Comparison of ENCODE assay signal across 1 cellular context in the genomic region with DNA sequence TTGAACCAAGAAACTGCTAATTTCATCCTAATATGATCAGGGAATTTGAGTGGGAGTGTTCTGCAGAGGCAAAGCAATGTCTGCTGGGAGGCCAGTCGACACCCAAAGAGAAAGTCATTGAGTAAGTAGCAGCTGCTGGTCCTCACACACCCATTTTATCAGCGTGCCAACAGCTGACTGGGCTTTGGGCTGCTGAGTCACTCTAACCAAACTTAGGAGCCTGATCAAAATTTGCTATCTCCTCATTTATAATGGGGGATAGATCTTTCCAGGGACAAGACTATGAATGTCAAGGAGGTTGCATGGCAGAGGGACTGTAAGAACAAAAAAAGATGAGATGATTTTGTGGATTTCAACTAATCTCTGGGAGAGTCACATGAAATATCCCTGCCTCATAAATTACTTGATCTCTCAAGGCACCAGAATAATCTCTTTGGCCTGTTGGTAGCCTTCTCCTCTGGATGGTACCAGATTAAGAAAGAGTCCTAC.
TF ChIP-seq lines count a peak whose summit lies in the region.

No MANE protein-coding gene starts in this region.

TF ChIP-seq in K562, 482 proteins besides CTCF, POLR2A, EP300 and RAD21 (continues in another document):
- TF ChIP-seq, protein P1, sequence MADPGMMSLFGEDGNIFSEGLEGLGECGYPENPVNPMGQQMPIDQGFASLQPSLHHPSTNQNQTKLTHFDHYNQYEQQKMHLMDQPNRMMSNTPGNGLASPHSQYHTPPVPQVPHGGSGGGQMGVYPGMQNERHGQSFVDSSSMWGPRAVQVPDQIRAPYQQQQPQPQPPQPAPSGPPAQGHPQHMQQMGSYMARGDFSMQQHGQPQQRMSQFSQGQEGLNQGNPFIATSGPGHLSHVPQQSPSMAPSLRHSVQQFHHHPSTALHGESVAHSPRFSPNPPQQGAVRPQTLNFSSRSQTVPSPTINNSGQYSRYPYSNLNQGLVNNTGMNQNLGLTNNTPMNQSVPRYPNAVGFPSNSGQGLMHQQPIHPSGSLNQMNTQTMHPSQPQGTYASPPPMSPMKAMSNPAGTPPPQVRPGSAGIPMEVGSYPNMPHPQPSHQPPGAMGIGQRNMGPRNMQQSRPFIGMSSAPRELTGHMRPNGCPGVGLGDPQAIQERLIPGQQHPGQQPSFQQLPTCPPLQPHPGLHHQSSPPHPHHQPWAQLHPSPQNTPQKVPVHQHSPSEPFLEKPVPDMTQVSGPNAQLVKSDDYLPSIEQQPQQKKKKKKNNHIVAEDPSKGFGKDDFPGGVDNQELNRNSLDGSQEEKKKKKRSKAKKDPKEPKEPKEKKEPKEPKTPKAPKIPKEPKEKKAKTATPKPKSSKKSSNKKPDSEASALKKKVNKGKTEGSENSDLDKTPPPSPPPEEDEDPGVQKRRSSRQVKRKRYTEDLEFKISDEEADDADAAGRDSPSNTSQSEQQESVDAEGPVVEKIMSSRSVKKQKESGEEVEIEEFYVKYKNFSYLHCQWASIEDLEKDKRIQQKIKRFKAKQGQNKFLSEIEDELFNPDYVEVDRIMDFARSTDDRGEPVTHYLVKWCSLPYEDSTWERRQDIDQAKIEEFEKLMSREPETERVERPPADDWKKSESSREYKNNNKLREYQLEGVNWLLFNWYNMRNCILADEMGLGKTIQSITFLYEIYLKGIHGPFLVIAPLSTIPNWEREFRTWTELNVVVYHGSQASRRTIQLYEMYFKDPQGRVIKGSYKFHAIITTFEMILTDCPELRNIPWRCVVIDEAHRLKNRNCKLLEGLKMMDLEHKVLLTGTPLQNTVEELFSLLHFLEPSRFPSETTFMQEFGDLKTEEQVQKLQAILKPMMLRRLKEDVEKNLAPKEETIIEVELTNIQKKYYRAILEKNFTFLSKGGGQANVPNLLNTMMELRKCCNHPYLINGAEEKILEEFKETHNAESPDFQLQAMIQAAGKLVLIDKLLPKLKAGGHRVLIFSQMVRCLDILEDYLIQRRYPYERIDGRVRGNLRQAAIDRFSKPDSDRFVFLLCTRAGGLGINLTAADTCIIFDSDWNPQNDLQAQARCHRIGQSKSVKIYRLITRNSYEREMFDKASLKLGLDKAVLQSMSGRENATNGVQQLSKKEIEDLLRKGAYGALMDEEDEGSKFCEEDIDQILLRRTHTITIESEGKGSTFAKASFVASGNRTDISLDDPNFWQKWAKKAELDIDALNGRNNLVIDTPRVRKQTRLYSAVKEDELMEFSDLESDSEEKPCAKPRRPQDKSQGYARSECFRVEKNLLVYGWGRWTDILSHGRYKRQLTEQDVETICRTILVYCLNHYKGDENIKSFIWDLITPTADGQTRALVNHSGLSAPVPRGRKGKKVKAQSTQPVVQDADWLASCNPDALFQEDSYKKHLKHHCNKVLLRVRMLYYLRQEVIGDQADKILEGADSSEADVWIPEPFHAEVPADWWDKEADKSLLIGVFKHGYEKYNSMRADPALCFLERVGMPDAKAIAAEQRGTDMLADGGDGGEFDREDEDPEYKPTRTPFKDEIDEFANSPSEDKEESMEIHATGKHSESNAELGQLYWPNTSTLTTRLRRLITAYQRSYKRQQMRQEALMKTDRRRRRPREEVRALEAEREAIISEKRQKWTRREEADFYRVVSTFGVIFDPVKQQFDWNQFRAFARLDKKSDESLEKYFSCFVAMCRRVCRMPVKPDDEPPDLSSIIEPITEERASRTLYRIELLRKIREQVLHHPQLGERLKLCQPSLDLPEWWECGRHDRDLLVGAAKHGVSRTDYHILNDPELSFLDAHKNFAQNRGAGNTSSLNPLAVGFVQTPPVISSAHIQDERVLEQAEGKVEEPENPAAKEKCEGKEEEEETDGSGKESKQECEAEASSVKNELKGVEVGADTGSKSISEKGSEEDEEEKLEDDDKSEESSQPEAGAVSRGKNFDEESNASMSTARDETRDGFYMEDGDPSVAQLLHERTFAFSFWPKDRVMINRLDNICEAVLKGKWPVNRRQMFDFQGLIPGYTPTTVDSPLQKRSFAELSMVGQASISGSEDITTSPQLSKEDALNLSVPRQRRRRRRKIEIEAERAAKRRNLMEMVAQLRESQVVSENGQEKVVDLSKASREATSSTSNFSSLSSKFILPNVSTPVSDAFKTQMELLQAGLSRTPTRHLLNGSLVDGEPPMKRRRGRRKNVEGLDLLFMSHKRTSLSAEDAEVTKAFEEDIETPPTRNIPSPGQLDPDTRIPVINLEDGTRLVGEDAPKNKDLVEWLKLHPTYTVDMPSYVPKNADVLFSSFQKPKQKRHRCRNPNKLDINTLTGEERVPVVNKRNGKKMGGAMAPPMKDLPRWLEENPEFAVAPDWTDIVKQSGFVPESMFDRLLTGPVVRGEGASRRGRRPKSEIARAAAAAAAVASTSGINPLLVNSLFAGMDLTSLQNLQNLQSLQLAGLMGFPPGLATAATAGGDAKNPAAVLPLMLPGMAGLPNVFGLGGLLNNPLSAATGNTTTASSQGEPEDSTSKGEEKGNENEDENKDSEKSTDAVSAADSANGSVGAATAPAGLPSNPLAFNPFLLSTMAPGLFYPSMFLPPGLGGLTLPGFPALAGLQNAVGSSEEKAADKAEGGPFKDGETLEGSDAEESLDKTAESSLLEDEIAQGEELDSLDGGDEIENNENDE (IDR thresholded peaks at IDR 0.05; ENCODE audit: low read depth, low read length): no peak
- no peak for TF ChIP-seq ZNF780A (CRISPR knock-in tag; IDR thresholded peaks at IDR 0.05)
- TF ChIP-seq CC2D1A (IDR thresholded peaks at IDR 0.05): no peak
- no peak for TF ChIP-seq TGIF2 (CRISPR knock-in tag; IDR thresholded peaks at IDR 0.05)
- peak; percentile 53 for TF ChIP-seq HDAC3 (IDR thresholded peaks at IDR 0.05; ENCODE audit: borderline replicate concordance, partially characterized antibody)
- TF ChIP-seq GTF2F1 (IDR thresholded peaks at IDR 0.05; ENCODE audit: low read depth, low read length): no peak
- TF ChIP-seq ZBED1 (IDR thresholded peaks at IDR 0.05): no peak
- no peak for TF ChIP-seq SMAD2 (IDR thresholded peaks at IDR 0.05; ENCODE audit: low read depth, low read length)
- peak; percentile 62; the same call in 1 of the 2 replicates for TF ChIP-seq MTA3 (IDR thresholded peaks at IDR 0.05; ENCODE audit: borderline replicate concordance)
- 0 out of 2 replicates have a peak, but pooled peaks have one; percentile 28 for TF ChIP-seq MXI1 (IDR thresholded peaks at IDR 0.05; ENCODE audit: low read depth, low read length)
- TF ChIP-seq DDX20 (tag; IDR thresholded peaks at IDR 0.05; ENCODE audit: low read depth): no peak
- peak in 1 of 2 experiments; percentile 77; a peak in 2 of 4 replicates for TF ChIP-seq HDAC1 (IDR thresholded peaks at IDR 0.05)
- TF ChIP-seq, protein P2, sequence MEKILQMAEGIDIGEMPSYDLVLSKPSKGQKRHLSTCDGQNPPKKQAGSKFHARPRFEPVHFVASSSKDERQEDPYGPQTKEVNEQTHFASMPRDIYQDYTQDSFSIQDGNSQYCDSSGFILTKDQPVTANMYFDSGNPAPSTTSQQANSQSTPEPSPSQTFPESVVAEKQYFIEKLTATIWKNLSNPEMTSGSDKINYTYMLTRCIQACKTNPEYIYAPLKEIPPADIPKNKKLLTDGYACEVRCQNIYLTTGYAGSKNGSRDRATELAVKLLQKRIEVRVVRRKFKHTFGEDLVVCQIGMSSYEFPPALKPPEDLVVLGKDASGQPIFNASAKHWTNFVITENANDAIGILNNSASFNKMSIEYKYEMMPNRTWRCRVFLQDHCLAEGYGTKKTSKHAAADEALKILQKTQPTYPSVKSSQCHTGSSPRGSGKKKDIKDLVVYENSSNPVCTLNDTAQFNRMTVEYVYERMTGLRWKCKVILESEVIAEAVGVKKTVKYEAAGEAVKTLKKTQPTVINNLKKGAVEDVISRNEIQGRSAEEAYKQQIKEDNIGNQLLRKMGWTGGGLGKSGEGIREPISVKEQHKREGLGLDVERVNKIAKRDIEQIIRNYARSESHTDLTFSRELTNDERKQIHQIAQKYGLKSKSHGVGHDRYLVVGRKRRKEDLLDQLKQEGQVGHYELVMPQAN (IDR thresholded peaks at IDR 0.05; ENCODE audit: borderline replicate concordance): peak; percentile 62; the same call in 1 of the 2 replicates
- no peak for TF ChIP-seq POLR2AphosphoS2 (IDR thresholded peaks at IDR 0.05; ENCODE audit: low read length)
- TF ChIP-seq NONO (IDR thresholded peaks at IDR 0.05; ENCODE audit: low read depth in 2 of 2, low read length in 1 of 2): no peak
- peak; percentile 97 for TF ChIP-seq ZNF316 (IDR thresholded peaks at IDR 0.05)
- TF ChIP-seq, protein P3, sequence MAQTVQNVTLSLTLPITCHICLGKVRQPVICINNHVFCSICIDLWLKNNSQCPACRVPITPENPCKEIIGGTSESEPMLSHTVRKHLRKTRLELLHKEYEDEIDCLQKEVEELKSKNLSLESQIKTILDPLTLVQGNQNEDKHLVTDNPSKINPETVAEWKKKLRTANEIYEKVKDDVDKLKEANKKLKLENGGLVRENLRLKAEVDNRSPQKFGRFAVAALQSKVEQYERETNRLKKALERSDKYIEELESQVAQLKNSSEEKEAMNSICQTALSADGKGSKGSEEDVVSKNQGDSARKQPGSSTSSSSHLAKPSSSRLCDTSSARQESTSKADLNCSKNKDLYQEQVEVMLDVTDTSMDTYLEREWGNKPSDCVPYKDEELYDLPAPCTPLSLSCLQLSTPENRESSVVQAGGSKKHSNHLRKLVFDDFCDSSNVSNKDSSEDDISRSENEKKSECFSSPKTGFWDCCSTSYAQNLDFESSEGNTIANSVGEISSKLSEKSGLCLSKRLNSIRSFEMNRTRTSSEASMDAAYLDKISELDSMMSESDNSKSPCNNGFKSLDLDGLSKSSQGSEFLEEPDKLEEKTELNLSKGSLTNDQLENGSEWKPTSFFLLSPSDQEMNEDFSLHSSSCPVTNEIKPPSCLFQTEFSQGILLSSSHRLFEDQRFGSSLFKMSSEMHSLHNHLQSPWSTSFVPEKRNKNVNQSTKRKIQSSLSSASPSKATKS (CRISPR knock-in tag; IDR thresholded peaks at IDR 0.05): no peak
- TF ChIP-seq, protein P4, sequence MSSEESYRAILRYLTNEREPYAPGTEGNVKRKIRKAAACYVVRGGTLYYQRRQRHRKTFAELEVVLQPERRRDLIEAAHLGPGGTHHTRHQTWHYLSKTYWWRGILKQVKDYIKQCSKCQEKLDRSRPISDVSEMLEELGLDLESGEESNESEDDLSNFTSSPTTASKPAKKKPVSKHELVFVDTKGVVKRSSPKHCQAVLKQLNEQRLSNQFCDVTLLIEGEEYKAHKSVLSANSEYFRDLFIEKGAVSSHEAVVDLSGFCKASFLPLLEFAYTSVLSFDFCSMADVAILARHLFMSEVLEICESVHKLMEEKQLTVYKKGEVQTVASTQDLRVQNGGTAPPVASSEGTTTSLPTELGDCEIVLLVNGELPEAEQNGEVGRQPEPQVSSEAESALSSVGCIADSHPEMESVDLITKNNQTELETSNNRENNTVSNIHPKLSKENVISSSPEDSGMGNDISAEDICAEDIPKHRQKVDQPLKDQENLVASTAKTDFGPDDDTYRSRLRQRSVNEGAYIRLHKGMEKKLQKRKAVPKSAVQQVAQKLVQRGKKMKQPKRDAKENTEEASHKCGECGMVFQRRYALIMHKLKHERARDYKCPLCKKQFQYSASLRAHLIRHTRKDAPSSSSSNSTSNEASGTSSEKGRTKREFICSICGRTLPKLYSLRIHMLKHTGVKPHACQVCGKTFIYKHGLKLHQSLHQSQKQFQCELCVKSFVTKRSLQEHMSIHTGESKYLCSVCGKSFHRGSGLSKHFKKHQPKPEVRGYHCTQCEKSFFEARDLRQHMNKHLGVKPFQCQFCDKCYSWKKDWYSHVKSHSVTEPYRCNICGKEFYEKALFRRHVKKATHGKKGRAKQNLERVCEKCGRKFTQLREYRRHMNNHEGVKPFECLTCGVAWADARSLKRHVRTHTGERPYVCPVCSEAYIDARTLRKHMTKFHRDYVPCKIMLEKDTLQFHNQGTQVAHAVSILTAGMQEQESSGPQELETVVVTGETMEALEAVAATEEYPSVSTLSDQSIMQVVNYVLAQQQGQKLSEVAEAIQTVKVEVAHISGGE (CRISPR knock-in tag; IDR thresholded peaks at IDR 0.05): no peak
- TF ChIP-seq NFIX (CRISPR knock-in tag; IDR thresholded peaks at IDR 0.05; ENCODE audit: low read depth): no peak
- peak; percentile 96 for TF ChIP-seq MYNN (IDR thresholded peaks at IDR 0.05)
- no peak for TF ChIP-seq MYNN (CRISPR knock-in tag; IDR thresholded peaks at IDR 0.05)
- TF ChIP-seq GATAD2B (IDR thresholded peaks at IDR 0.05; ENCODE audit: borderline replicate concordance): peak; percentile 68; the same call in 1 of the 2 replicates
- peak; percentile 74; the same call in 1 of the 2 replicates for TF ChIP-seq NFE2L1 (tag; IDR thresholded peaks at IDR 0.05; ENCODE audit: borderline replicate concordance, low read depth)
- TF ChIP-seq HNRNPLL (IDR thresholded peaks at IDR 0.05; ENCODE audit: low read depth, low read length, poor library complexity, severe bottlenecking): no peak
- TF ChIP-seq, protein P5, sequence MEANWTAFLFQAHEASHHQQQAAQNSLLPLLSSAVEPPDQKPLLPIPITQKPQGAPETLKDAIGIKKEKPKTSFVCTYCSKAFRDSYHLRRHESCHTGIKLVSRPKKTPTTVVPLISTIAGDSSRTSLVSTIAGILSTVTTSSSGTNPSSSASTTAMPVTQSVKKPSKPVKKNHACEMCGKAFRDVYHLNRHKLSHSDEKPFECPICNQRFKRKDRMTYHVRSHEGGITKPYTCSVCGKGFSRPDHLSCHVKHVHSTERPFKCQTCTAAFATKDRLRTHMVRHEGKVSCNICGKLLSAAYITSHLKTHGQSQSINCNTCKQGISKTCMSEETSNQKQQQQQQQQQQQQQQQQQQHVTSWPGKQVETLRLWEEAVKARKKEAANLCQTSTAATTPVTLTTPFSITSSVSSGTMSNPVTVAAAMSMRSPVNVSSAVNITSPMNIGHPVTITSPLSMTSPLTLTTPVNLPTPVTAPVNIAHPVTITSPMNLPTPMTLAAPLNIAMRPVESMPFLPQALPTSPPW (CRISPR knock-in tag; IDR thresholded peaks at IDR 0.05): peak; percentile 40; the same call in 1 of the 2 replicates
- no peak for TF ChIP-seq MYBL2 (IDR thresholded peaks at IDR 0.05; ENCODE audit: low read depth)
- TF ChIP-seq MYBL2 (CRISPR knock-in tag; IDR thresholded peaks at IDR 0.05; ENCODE audit: borderline replicate concordance): no peak
- peak; percentile 63; the same call in 1 of the 2 replicates for TF ChIP-seq HDAC2 (IDR thresholded peaks at IDR 0.05)
- TF ChIP-seq, protein P6, sequence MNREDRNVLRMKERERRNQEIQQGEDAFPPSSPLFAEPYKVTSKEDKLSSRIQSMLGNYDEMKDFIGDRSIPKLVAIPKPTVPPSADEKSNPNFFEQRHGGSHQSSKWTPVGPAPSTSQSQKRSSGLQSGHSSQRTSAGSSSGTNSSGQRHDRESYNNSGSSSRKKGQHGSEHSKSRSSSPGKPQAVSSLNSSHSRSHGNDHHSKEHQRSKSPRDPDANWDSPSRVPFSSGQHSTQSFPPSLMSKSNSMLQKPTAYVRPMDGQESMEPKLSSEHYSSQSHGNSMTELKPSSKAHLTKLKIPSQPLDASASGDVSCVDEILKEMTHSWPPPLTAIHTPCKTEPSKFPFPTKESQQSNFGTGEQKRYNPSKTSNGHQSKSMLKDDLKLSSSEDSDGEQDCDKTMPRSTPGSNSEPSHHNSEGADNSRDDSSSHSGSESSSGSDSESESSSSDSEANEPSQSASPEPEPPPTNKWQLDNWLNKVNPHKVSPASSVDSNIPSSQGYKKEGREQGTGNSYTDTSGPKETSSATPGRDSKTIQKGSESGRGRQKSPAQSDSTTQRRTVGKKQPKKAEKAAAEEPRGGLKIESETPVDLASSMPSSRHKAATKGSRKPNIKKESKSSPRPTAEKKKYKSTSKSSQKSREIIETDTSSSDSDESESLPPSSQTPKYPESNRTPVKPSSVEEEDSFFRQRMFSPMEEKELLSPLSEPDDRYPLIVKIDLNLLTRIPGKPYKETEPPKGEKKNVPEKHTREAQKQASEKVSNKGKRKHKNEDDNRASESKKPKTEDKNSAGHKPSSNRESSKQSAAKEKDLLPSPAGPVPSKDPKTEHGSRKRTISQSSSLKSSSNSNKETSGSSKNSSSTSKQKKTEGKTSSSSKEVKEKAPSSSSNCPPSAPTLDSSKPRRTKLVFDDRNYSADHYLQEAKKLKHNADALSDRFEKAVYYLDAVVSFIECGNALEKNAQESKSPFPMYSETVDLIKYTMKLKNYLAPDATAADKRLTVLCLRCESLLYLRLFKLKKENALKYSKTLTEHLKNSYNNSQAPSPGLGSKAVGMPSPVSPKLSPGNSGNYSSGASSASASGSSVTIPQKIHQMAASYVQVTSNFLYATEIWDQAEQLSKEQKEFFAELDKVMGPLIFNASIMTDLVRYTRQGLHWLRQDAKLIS (CRISPR knock-in tag; IDR thresholded peaks at IDR 0.05): no peak
- TF ChIP-seq ZNF507 (tag; conservative IDR thresholded peaks at IDR 0.05): no peak
- TF ChIP-seq PYGO2 (tag; IDR thresholded peaks at IDR 0.05): no peak
